8 cellular contexts compared by ENCODE assay signal in genomic region chr1:167722152-167722869, GRCh38. TPM values are rescaled to one million over a fixed set of nuclear protein-coding genes. Genes with fewer than 3 reads are reported as not detected.
A peak's percentile ranks its signal among the peaks of the same experiment; 100 is the strongest.
DNase-seq lines count a peak whose midpoint lies in the region; ATAC-seq and TF ChIP-seq lines count a peak whose summit lies in the region.

No MANE protein-coding gene starts in this region.

- H3K4me1 Mint-ChIP-seq in neural progenitor cell, result peaks cover 41% of the 10 kb centered on the region

- peaks cover 20% of the 10 kb centered on the region for H3F3A ChIP-seq in neural progenitor cell (ENCODE audit: low read depth)

- H3K36me3 Mint-ChIP-seq in neural progenitor cell, result peaks cover 9% of the 10 kb centered on the region

- H3K4me2 ChIP-seq in neural progenitor cell, result peak overlapping the region; percentile 95

- TF ChIP-seq CTCF in foreskin fibroblast (IDR thresholded peaks at IDR 0.05; ENCODE audit: low read depth, low read length), result no peak
- no peak for TF ChIP-seq CTCF in neural progenitor cell (IDR thresholded peaks at IDR 0.05)

- H3K36me3 ChIP-seq in neural progenitor cell, result no peaks in the 10 kb centered on the region

- H3K4me3 ChIP-seq in foreskin fibroblast (ENCODE audit: low read depth in 1 of 2, low read length in 2 of 2) (peak overlapping the region; percentile 81 to 92), neural progenitor cell (peak overlapping the region; percentile 92)

- peaks cover 55% of the 10 kb centered on the region for H3K79me2 ChIP-seq in neural progenitor cell (ENCODE audit: low read depth)

- peak; percentile 72 for DNase-seq in activated effector memory CD4-positive, alpha-beta T cell treated with anti-CD3 and anti-CD28 coated beads, Interleukin-2, amount 50 U/mL, for 16 hours
- DNase-seq in activated effector memory CD4-positive, alpha-beta T cell treated with Interleukin-2 at 50 U/mL for 16 hours, result no peak
- DNase-seq in NCI-H146 treated with DMSO at 0.1 percent for 48 hours (lab: John Stamatoyannopoulos, UW; ENCODE audit: unreplicated experiment) (peak; percentile 48), foreskin fibroblast (peak in 1 of 2 donors; percentile 62), neural progenitor cell (ENCODE audit: low spot score) (peak; percentile 83), SKM-1 (lab: John Stamatoyannopoulos, UW; ENCODE audit: unreplicated experiment) (no peak)
- DNase-seq in activated CD8-positive, alpha-beta memory T cell treated with anti-CD3 and anti-CD28 coated beads, Interleukin-2, amount 50 U/mL, for 4 hours, result peak; percentile 22

- ATAC-seq in HG02798 (IDR thresholded peaks at IDR 0.05; ENCODE audit: poor library complexity, unreplicated experiment), result peak; percentile 28

- H3K9ac ChIP-seq in neural progenitor cell, result peak overlapping the region; percentile 57

- no peak overlapping the region for H3K27ac Mint-ChIP-seq in neural progenitor cell

- peaks cover 23% of the 10 kb centered on the region for H3K4me1 ChIP-seq in neural progenitor cell

- no peaks in the 10 kb centered on the region for H3K27me3 ChIP-seq in neural progenitor cell

- peaks cover 4% of the 10 kb centered on the region for H3K27me3 Mint-ChIP-seq in neural progenitor cell (ENCODE audit: insufficient read depth, low read depth)

- H3K9me3 Mint-ChIP-seq in neural progenitor cell, result no peaks in the 10 kb centered on the region

- H3K9me3 ChIP-seq in neural progenitor cell (ENCODE audit: low read depth), result no peaks in the 10 kb centered on the region

- H4K20me1 ChIP-seq in neural progenitor cell (ENCODE audit: low read depth), result peaks cover 50% of the 10 kb centered on the region

- H3K27ac ChIP-seq in neural progenitor cell, result peak overlapping the region; percentile 25

- H2AFZ ChIP-seq in neural progenitor cell (replicated peaks), result peak overlapping the region; percentile 98

- H3K4me3 Mint-ChIP-seq in neural progenitor cell, result peak overlapping the region; percentile 97

RNA-seq across cellular contexts. Expression of gene MPZL1, which starts 0.5 kb away (rescaled TPM):
- 121 and 125 TPM in 2 replicates for total RNA-seq in neural progenitor cell (ENCODE audit: low replicate concordance)

Comparison
In these comparisons a context has a peak if more than half of its experiments do, and no peak if none do; other contexts are left out.
1. DNase-seq: peak in activated effector memory CD4-positive, alpha-beta T cell treated with anti-CD3 and anti-CD28 coated beads, Interleukin-2, amount 50 U/mL, for 16 hours (single experiment), NCI-H146 treated with DMSO at 0.1 percent for 48 hours (single experiment), activated CD8-positive, alpha-beta memory T cell treated with anti-CD3 and anti-CD28 coated beads, Interleukin-2, amount 50 U/mL, for 4 hours (single experiment) and neural progenitor cell (single experiment); none in activated effector memory CD4-positive, alpha-beta T cell treated with Interleukin-2 at 50 U/mL for 16 hours (single experiment) and SKM-1 (single experiment).